In the genomic region with DNA sequence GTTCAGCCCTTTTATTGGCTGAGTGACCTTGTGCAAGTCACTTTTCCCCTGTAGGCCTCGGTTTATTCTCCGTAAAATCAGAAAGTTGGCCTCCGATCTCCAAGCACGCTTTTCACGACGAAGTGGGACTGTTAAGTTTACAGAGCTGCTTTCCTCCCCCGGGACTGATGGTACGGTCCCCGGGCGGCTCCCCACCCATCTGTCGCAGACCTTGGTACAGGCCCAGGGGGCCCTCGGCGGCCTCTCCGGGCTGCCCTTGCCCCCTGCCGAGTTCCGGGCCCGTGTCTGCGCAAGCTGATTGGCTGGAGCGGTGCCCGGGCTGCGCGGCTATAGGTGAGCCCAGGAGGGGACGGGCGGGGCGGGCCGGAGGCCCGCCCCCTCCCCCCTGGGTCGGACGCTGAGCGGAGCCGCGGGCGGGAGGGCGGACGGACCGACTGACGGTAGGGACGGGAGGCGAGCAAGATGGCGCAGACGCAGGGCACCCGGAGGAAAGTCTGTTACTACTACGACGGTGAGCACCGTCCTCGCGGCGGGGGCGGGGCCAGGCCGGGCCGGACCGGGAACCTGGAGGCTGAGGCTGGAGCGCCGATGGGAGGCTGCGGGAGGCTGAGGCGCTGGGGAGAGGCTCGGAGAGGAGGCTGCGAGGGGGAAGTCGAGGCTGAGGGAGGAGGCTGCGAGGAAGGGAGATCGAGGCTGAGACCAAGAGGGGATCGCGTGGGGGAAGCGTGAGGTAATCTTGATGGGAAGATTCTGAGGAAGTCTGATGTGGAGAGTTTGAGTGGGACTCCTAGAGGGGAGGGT, we compare ENCODE assay signal across 1 cellular context.
TF ChIP-seq lines count a peak whose summit lies in the region.

A gene (plus strand): TSS at position 376 of the 801 bp plus-strand sequence. CDS start 87 bp downstream, at position 463.

TF ChIP-seq in HepG2, 621 proteins besides CTCF, POLR2A, EP300 and RAD21 (continued from another document and continues in another):
- TF ChIP-seq, protein P1, sequence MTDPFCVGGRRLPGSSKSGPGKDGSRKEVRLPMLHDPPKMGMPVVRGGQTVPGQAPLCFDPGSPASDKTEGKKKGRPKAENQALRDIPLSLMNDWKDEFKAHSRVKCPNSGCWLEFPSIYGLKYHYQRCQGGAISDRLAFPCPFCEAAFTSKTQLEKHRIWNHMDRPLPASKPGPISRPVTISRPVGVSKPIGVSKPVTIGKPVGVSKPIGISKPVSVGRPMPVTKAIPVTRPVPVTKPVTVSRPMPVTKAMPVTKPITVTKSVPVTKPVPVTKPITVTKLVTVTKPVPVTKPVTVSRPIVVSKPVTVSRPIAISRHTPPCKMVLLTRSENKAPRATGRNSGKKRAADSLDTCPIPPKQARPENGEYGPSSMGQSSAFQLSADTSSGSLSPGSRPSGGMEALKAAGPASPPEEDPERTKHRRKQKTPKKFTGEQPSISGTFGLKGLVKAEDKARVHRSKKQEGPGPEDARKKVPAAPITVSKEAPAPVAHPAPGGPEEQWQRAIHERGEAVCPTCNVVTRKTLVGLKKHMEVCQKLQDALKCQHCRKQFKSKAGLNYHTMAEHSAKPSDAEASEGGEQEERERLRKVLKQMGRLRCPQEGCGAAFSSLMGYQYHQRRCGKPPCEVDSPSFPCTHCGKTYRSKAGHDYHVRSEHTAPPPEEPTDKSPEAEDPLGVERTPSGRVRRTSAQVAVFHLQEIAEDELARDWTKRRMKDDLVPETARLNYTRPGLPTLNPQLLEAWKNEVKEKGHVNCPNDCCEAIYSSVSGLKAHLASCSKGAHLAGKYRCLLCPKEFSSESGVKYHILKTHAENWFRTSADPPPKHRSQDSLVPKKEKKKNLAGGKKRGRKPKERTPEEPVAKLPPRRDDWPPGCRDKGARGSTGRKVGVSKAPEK (CRISPR knock-in tag; IDR thresholded peaks at IDR 0.05; ENCODE audit: borderline replicate concordance): no peak
- no peak for TF ChIP-seq RBM22 (optimal IDR thresholded peaks at IDR 0.05; ENCODE audit: low read length)
- TF ChIP-seq JUNB (CRISPR knock-in tag; IDR thresholded peaks at IDR 0.05; ENCODE audit: borderline replicate concordance): no peak
- no peak for TF ChIP-seq GATA4 (IDR thresholded peaks at IDR 0.05; ENCODE audit: borderline replicate concordance, low read depth)
- TF ChIP-seq ZMYM4 (CRISPR knock-in tag; IDR thresholded peaks at IDR 0.05): peak; percentile 66
- TF ChIP-seq, protein P2, sequence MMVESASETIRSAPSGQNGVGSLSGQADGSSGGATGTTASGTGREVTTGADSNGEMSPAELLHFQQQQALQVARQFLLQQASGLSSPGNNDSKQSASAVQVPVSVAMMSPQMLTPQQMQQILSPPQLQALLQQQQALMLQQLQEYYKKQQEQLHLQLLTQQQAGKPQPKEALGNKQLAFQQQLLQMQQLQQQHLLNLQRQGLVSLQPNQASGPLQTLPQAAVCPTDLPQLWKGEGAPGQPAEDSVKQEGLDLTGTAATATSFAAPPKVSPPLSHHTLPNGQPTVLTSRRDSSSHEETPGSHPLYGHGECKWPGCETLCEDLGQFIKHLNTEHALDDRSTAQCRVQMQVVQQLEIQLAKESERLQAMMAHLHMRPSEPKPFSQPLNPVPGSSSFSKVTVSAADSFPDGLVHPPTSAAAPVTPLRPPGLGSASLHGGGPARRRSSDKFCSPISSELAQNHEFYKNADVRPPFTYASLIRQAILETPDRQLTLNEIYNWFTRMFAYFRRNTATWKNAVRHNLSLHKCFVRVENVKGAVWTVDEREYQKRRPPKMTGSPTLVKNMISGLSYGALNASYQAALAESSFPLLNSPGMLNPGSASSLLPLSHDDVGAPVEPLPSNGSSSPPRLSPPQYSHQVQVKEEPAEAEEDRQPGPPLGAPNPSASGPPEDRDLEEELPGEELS (CRISPR knock-in tag; IDR thresholded peaks at IDR 0.05): peak; percentile 35; the same call in 1 of the 2 replicates
- TF ChIP-seq ZNF562 (CRISPR knock-in tag; IDR thresholded peaks at IDR 0.05; ENCODE audit: borderline replicate concordance): no peak
- TF ChIP-seq, protein P3, sequence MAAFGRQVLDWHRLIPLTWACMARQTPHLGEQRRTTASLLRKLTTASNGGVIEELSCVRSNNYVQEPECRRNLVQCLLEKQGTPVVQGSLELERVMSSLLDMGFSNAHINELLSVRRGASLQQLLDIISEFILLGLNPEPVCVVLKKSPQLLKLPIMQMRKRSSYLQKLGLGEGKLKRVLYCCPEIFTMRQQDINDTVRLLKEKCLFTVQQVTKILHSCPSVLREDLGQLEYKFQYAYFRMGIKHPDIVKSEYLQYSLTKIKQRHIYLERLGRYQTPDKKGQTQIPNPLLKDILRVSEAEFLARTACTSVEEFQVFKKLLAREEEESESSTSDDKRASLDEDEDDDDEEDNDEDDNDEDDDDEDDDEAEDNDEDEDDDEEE (CRISPR knock-in tag; IDR thresholded peaks at IDR 0.05): no peak; the same call in 1 of the 2 replicates
- TF ChIP-seq SSRP1 (CRISPR knock-in tag; IDR thresholded peaks at IDR 0.05): no peak
- TF ChIP-seq, protein P4, sequence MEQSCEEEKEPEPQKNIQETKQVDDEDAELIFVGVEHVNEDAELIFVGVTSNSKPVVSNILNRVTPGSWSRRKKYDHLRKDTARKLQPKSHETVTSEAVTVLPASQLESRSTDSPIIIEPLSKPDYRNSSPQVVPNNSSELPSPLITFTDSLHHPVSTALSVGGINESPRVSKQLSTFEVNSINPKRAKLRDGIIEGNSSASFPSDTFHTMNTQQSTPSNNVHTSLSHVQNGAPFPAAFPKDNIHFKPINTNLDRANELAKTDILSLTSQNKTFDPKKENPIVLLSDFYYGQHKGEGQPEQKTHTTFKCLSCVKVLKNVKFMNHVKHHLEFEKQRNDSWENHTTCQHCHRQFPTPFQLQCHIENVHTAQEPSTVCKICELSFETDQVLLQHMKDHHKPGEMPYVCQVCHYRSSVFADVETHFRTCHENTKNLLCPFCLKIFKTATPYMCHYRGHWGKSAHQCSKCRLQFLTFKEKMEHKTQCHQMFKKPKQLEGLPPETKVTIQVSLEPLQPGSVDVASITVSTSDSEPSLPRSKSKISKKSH (CRISPR knock-in tag; IDR thresholded peaks at IDR 0.05; ENCODE audit: borderline replicate concordance): no peak; the same call in 1 of the 2 replicates
- TF ChIP-seq, protein P5, sequence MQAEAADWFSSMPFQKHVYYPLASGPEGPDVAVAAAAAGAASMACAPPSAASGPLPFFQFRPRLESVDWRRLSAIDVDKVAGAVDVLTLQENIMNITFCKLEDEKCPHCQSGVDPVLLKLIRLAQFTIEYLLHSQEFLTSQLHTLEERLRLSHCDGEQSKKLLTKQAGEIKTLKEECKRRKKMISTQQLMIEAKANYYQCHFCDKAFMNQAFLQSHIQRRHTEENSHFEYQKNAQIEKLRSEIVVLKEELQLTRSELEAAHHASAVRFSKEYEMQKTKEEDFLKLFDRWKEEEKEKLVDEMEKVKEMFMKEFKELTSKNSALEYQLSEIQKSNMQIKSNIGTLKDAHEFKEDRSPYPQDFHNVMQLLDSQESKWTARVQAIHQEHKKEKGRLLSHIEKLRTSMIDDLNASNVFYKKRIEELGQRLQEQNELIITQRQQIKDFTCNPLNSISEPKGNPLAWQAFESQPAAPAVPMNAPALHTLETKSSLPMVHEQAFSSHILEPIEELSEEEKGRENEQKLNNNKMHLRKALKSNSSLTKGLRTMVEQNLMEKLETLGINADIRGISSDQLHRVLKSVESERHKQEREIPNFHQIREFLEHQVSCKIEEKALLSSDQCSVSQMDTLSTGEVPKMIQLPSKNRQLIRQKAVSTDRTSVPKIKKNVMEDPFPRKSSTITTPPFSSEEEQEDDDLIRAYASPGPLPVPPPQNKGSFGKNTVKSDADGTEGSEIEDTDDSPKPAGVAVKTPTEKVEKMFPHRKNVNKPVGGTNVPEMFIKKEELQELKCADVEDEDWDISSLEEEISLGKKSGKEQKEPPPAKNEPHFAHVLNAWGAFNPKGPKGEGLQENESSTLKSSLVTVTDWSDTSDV (CRISPR knock-in tag; IDR thresholded peaks at IDR 0.05): no peak
- peak; percentile 89 for TF ChIP-seq BRD4 (CRISPR knock-in tag; IDR thresholded peaks at IDR 0.05)
- TF ChIP-seq HNRNPL (IDR thresholded peaks at IDR 0.05; ENCODE audit: low read depth, low read length): 0 out of 2 replicates have a peak, but pooled peaks have one; percentile 41
- TF ChIP-seq ZNF496 (CRISPR knock-in tag; IDR thresholded peaks at IDR 0.05; ENCODE audit: insufficient replicate concordance): no peak
- TF ChIP-seq ZBTB42 (CRISPR knock-in tag; IDR thresholded peaks at IDR 0.05): no peak; the same call in 1 of the 2 replicates
- TF ChIP-seq SRY (CRISPR knock-in tag; IDR thresholded peaks at IDR 0.05): 0 out of 2 replicates have a peak, but pooled peaks have one; percentile 67
- TF ChIP-seq NFKBIZ (CRISPR knock-in tag; IDR thresholded peaks at IDR 0.05): no peak
- peak; percentile 58 for TF ChIP-seq SRSF1 (optimal IDR thresholded peaks at IDR 0.05; ENCODE audit: low read depth, low read length)
- TF ChIP-seq ZNF709 (CRISPR knock-in tag; IDR thresholded peaks at IDR 0.05): no peak
- peak; percentile 44; the same call in 1 of the 2 replicates for TF ChIP-seq ELF3 (CRISPR knock-in tag; IDR thresholded peaks at IDR 0.05)
- TF ChIP-seq ZNF138 (CRISPR knock-in tag; IDR thresholded peaks at IDR 0.05; ENCODE audit: low read depth): no peak
- no peak for TF ChIP-seq RELA (CRISPR knock-in tag; IDR thresholded peaks at IDR 0.05)
- no peak for TF ChIP-seq MED8 (CRISPR knock-in tag; IDR thresholded peaks at IDR 0.05; ENCODE audit: insufficient replicate concordance)
- peak; percentile 29; the same call in 1 of the 2 replicates for TF ChIP-seq RFX5 (IDR thresholded peaks at IDR 0.05; ENCODE audit: low read depth, low read length)
- TF ChIP-seq IKZF1 (IDR thresholded peaks at IDR 0.05): no peak
- TF ChIP-seq NFIB (CRISPR knock-in tag; IDR thresholded peaks at IDR 0.05; ENCODE audit: borderline replicate concordance): no peak
- no peak; the same call in 1 of the 2 replicates for TF ChIP-seq ZNF616 (CRISPR knock-in tag; IDR thresholded peaks at IDR 0.05; ENCODE audit: low read depth)
- TF ChIP-seq ERF (CRISPR knock-in tag; IDR thresholded peaks at IDR 0.05): no peak; the same call in none of the 2 replicates
- TF ChIP-seq, protein P6, sequence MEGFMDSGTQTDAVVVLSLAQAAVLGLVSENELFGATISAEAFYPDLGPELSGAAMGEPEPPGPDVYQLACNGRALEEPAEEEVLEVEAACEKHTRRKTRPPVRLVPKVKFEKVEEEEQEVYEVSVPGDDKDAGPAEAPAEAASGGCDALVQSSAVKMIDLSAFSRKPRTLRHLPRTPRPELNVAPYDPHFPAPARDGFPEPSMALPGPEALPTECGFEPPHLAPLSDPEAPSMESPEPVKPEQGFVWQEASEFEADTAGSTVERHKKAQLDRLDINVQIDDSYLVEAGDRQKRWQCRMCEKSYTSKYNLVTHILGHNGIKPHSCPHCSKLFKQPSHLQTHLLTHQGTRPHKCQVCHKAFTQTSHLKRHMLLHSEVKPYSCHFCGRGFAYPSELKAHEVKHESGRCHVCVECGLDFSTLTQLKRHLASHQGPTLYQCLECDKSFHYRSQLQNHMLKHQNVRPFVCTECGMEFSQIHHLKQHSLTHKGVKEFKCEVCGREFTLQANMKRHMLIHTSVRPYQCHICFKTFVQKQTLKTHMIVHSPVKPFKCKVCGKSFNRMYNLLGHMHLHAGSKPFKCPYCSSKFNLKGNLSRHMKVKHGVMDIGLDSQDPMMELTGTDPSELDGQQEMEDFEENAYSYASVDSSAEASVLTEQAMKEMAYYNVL (CRISPR knock-in tag; IDR thresholded peaks at IDR 0.05; ENCODE audit: borderline replicate concordance): no peak
- peak; percentile 27 for TF ChIP-seq ZNF883 (CRISPR knock-in tag; IDR thresholded peaks at IDR 0.05; ENCODE audit: not compliant biosample characterization)
- TF ChIP-seq SP2 (CRISPR knock-in tag; IDR thresholded peaks at IDR 0.05): peak; percentile 84
- no peak for TF ChIP-seq MZF1 (CRISPR knock-in tag; IDR thresholded peaks at IDR 0.05; ENCODE audit: borderline replicate concordance)
- no peak for TF ChIP-seq ZNF143 (CRISPR knock-in tag; IDR thresholded peaks at IDR 0.05)
- peak; percentile 57; the same call in 1 of the 2 replicates for TF ChIP-seq ZSCAN9 (CRISPR knock-in tag; IDR thresholded peaks at IDR 0.05; ENCODE audit: borderline replicate concordance)
- TF ChIP-seq MIER2 (CRISPR knock-in tag; IDR thresholded peaks at IDR 0.05): no peak
- TF ChIP-seq, protein P7, sequence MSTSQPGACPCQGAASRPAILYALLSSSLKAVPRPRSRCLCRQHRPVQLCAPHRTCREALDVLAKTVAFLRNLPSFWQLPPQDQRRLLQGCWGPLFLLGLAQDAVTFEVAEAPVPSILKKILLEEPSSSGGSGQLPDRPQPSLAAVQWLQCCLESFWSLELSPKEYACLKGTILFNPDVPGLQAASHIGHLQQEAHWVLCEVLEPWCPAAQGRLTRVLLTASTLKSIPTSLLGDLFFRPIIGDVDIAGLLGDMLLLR (CRISPR knock-in tag; IDR thresholded peaks at IDR 0.05): no peak
- TF ChIP-seq, protein P8, sequence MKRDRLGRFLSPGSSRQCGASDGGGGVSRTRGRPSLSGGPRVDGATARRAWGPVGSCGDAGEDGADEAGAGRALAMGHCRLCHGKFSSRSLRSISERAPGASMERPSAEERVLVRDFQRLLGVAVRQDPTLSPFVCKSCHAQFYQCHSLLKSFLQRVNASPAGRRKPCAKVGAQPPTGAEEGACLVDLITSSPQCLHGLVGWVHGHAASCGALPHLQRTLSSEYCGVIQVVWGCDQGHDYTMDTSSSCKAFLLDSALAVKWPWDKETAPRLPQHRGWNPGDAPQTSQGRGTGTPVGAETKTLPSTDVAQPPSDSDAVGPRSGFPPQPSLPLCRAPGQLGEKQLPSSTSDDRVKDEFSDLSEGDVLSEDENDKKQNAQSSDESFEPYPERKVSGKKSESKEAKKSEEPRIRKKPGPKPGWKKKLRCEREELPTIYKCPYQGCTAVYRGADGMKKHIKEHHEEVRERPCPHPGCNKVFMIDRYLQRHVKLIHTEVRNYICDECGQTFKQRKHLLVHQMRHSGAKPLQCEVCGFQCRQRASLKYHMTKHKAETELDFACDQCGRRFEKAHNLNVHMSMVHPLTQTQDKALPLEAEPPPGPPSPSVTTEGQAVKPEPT (CRISPR knock-in tag; IDR thresholded peaks at IDR 0.05; ENCODE audit: low read depth): no peak
- TF ChIP-seq MLLT10 (CRISPR knock-in tag; IDR thresholded peaks at IDR 0.05): no peak
- no peak for TF ChIP-seq ZNF766 (CRISPR knock-in tag; IDR thresholded peaks at IDR 0.05; ENCODE audit: borderline replicate concordance)
- no peak for TF ChIP-seq POLR2AphosphoS2 (IDR thresholded peaks at IDR 0.05; ENCODE audit: low read depth, low read length)
- TF ChIP-seq, protein P9, sequence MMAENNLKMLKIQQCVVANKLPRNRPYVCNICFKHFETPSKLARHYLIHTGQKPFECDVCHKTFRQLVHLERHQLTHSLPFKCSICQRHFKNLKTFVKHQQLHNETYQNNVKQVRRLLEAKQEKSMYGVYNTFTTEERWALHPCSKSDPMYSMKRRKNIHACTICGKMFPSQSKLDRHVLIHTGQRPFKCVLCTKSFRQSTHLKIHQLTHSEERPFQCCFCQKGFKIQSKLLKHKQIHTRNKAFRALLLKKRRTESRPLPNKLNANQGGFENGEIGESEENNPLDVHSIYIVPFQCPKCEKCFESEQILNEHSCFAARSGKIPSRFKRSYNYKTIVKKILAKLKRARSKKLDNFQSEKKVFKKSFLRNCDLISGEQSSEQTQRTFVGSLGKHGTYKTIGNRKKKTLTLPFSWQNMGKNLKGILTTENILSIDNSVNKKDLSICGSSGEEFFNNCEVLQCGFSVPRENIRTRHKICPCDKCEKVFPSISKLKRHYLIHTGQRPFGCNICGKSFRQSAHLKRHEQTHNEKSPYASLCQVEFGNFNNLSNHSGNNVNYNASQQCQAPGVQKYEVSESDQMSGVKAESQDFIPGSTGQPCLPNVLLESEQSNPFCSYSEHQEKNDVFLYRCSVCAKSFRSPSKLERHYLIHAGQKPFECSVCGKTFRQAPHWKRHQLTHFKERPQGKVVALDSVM (CRISPR knock-in tag; IDR thresholded peaks at IDR 0.05): peak; percentile 100
- TF ChIP-seq PRPF4 (IDR thresholded peaks at IDR 0.05; ENCODE audit: low read depth, low read length, poor library complexity, severe bottlenecking): no peak
- TF ChIP-seq SOX6 (IDR thresholded peaks at IDR 0.05): no peak
- TF ChIP-seq SOX6 (CRISPR knock-in tag; IDR thresholded peaks at IDR 0.05): no peak
- TF ChIP-seq RNF2 (conservative IDR thresholded peaks at IDR 0.05; ENCODE audit: low read depth): no peak
- TF ChIP-seq ZNF10 (CRISPR knock-in tag; IDR thresholded peaks at IDR 0.05; ENCODE audit: borderline replicate concordance, low read depth): no peak
